ENCODE assay signal across 12 cellular contexts in genomic region chr6:19892250-19892649, GRCh38. TPM values are rescaled to one million over a fixed set of nuclear protein-coding genes. Genes with fewer than 3 reads are reported as not detected.
DNase-seq lines count a peak whose midpoint lies in the region; ATAC-seq lines count a peak whose summit lies in the region.
"Had no signal": no experiment of that assay in that cellular context is flagged by ENCODE, and none has a peak within 500 bp of the region (broad histone marks: within the 10 kb centered on the region; RNA-seq: fewer than 3 reads in every experiment).

No MANE protein-coding gene starts in this region.

- H4K91ac ChIP-seq in neuronal stem cell (ENCODE audit: low read depth, low read length, poor library complexity), result no peak overlapping the region

- no peaks in the 10 kb centered on the region for H3K36me3 ChIP-seq in neuronal stem cell (replicated peaks in 1 of 2; ENCODE audit: control insufficient read depth in 2 of 2, insufficient read depth in 2 of 2, low read length in 2 of 2)
- H3K36me3 ChIP-seq in effector memory CD4-positive, alpha-beta T cell (ENCODE audit: control insufficient read depth, insufficient read depth, low read length), result no peaks in the 10 kb centered on the region
- H3K36me3 ChIP-seq: BLaER1 treated with 17β-estradiol and CSF1 and Interleukin-3, amounts not matched to agents 10 nM and 100 nM had no signal

- H3K4me2 ChIP-seq in neuronal stem cell (ENCODE audit: insufficient read depth, low read length, poor library complexity, severe bottlenecking), result no peak overlapping the region
- H3K4me2 ChIP-seq: BLaER1 treated with 17β-estradiol and CSF1 and Interleukin-3, amounts not matched to agents 10 nM and 100 nM had no signal

- H3K18ac ChIP-seq in neuronal stem cell (ENCODE audit: low read length), result peak overlapping the region; percentile 21

- H3K14ac ChIP-seq in neuronal stem cell (ENCODE audit: low read length), result no peak overlapping the region

- H3K27ac ChIP-seq in neuronal stem cell (replicated peaks; ENCODE audit: low read length), result no peak overlapping the region
- no peak overlapping the region for H3K27ac ChIP-seq in effector memory CD4-positive, alpha-beta T cell (ENCODE audit: insufficient read depth, low read length, poor library complexity, severe bottlenecking)
- H3K27ac ChIP-seq: BLaER1 treated with 17β-estradiol and CSF1 and Interleukin-3, amounts not matched to agents 10 nM and 100 nM had no signal

- ATAC-seq in GM21825 (IDR thresholded peaks at IDR 0.05; ENCODE audit: unreplicated experiment), result no peak
- ATAC-seq: naive thymus-derived CD4-positive, alpha-beta T cell had no signal

- no peak overlapping the region for H3K23ac ChIP-seq in neuronal stem cell (ENCODE audit: low read depth, low read length, poor library complexity)

- H3K4ac ChIP-seq in neuronal stem cell (ENCODE audit: low read length), result no peak overlapping the region

- WGBS in neuronal stem cell (ENCODE audit: extremely low coverage in 2 of 2, insufficient read length in 2 of 2, insufficient replicate concordance in 1 of 2), 2 donors, result no CpG with 5 or more reads among the region's 9 CpGs

- no peak overlapping the region for H2BK15ac ChIP-seq in neuronal stem cell (ENCODE audit: low read length)

- in situ Hi-C loops in T47D (cut with HindIII; ENCODE audit: low pct_unique_long_range_greater_than_20kb, low sequenced_read_pairs), result no loop called here

- H2BK5ac ChIP-seq in neuronal stem cell (ENCODE audit: low read length), result no peak overlapping the region

- no peak overlapping the region for H4K8ac ChIP-seq in neuronal stem cell (ENCODE audit: low read depth, low read length)

- no peaks in the 10 kb centered on the region for H3K27me3 ChIP-seq in neuronal stem cell (ENCODE audit: control insufficient read depth in 3 of 3, insufficient read depth in 3 of 3, low read depth in 1 of 3, low read length in 3 of 3)
- H3K27me3 ChIP-seq in effector memory CD4-positive, alpha-beta T cell (replicated peaks; ENCODE audit: control insufficient read depth, insufficient read depth, low read length, poor library complexity, severe bottlenecking), result no peaks in the 10 kb centered on the region
- H3K27me3 ChIP-seq: BLaER1 treated with 17β-estradiol and CSF1 and Interleukin-3, amounts not matched to agents 10 nM and 100 nM had no signal

- DNase-seq in Daoy (ENCODE audit: low read depth) (peak; percentile 74), NCI-H2107 treated with DMSO at 0.1 percent for 48 hours (lab: John Stamatoyannopoulos, UW; ENCODE audit: unreplicated experiment) (peak; percentile 91), T47D (ENCODE audit: low read depth in 1 of 2, low spot score in 1 of 2) (peak; percentile 44 to 96), neuronal stem cell (ENCODE audit: low spot score) (no peak), NCI-H1694 treated with DMSO at 0.1 percent for 48 hours (lab: John Stamatoyannopoulos, UW) (no peak), MV-4-11 (lab: John Stamatoyannopoulos, UW) (no peak)
- DNase-seq in effector memory CD4-positive, alpha-beta T cell, result no peak
- DNase-seq: activated naive CD4-positive, alpha-beta T cell treated with Interleukin-2 at 50 U/mL for 16 hours; KBM-7; naive thymus-derived CD4-positive, alpha-beta T cell had no signal

- no peak overlapping the region for H2AFZ ChIP-seq in neuronal stem cell (ENCODE audit: low read length)

- H2AK5ac ChIP-seq in neuronal stem cell (ENCODE audit: low read depth, low read length), result no peak overlapping the region

- H2BK12ac ChIP-seq in neuronal stem cell (ENCODE audit: low read length), result no peak overlapping the region

- H2BK120ac ChIP-seq in neuronal stem cell (ENCODE audit: low read depth, low read length), result no peak overlapping the region

- no peaks in the 10 kb centered on the region for H3K79me1 ChIP-seq in neuronal stem cell (ENCODE audit: low read depth, low read length)

- H3K9ac ChIP-seq in neuronal stem cell (ENCODE audit: low read depth, low read length, poor library complexity), result no peak overlapping the region
- H3K9ac ChIP-seq: BLaER1 treated with 17β-estradiol and CSF1 and Interleukin-3, amounts not matched to agents 10 nM and 100 nM had no signal

- H3K4me3 ChIP-seq in neuronal stem cell (ENCODE audit: low read length in 2 of 2), result no peak overlapping the region
- H3K4me3 ChIP-seq in effector memory CD4-positive, alpha-beta T cell (ENCODE audit: insufficient read depth, low read depth, low read length, poor library complexity, severe bottlenecking), result no peak overlapping the region
- H3K4me3 ChIP-seq: BLaER1 treated with 17β-estradiol and CSF1 and Interleukin-3, amounts not matched to agents 10 nM and 100 nM had no signal

- H3K4me1 ChIP-seq in neuronal stem cell (ENCODE audit: control insufficient read depth in 2 of 2, insufficient read depth in 1 of 2, low read depth in 1 of 2, low read length in 2 of 2), result peaks cover 0 to 6% of the 10 kb centered on the region in 2 donors
- H3K4me1 ChIP-seq in effector memory CD4-positive, alpha-beta T cell (ENCODE audit: control insufficient read depth, insufficient read depth, low read length, poor library complexity, severe bottlenecking), result no peaks in the 10 kb centered on the region

- H3K9me3 ChIP-seq in neuronal stem cell (replicated peaks in 1 of 2; ENCODE audit: control insufficient read depth in 2 of 2, insufficient read depth in 1 of 2, low read depth in 1 of 2, low read length in 2 of 2), result peaks cover 0 to 6% of the 10 kb centered on the region in 2 donors
- no peaks in the 10 kb centered on the region for H3K9me3 ChIP-seq in effector memory CD4-positive, alpha-beta T cell (ENCODE audit: control insufficient read depth, low read length)

RNA-seq across cellular contexts. Expression of gene ID4, which starts 55.1 kb away (rescaled TPM):
- 2.1 and 3.0 TPM in 2 replicates for total RNA-seq in Daoy (2014; rRNA removed; shearing (Covaris generic))
- 29.8 TPM for polyA plus RNA-seq in neuronal stem cell (2013, experiment 1 of 2)
- polyA plus RNA-seq in neuronal stem cell (2013, experiment 2 of 2), result 29.5 TPM
- total RNA-seq: naive thymus-derived CD4-positive, alpha-beta T cell had no signal
- polyA plus RNA-seq: naive thymus-derived CD4-positive, alpha-beta T cell had no signal

Comparison
In these comparisons a context has a peak if more than half of its experiments do, and no peak if none do; other contexts are left out.
1. DNase-seq: peak in Daoy (single experiment), NCI-H2107 treated with DMSO at 0.1 percent for 48 hours (single experiment) and T47D (2 of 2); none in neuronal stem cell (single experiment), effector memory CD4-positive, alpha-beta T cell (0 of 3), NCI-H1694 treated with DMSO at 0.1 percent for 48 hours (single experiment) and MV-4-11 (single experiment).